ENCODE assay signal across 2 cellular contexts in genomic region chr7:29426587-29426986, GRCh38.
TF ChIP-seq lines count a peak whose summit lies in the region.

No MANE protein-coding gene starts in this region.

TF ChIP-seq in liver, 16 proteins besides CTCF, POLR2A, EP300 and RAD21 (continued from another document):
- no peak for TF ChIP-seq ZBTB33 (IDR thresholded peaks at IDR 0.05)
- no peak for TF ChIP-seq HNF4G (IDR thresholded peaks at IDR 0.05)

TF ChIP-seq in HepG2, 621 proteins besides CTCF, POLR2A, EP300 and RAD21 (continued from another document):
- no peak for TF ChIP-seq ZNF616 (CRISPR knock-in tag; IDR thresholded peaks at IDR 0.05; ENCODE audit: low read depth)
- no peak for TF ChIP-seq ARID5B (CRISPR knock-in tag; IDR thresholded peaks at IDR 0.05)
- TF ChIP-seq TRIM22 (IDR thresholded peaks at IDR 0.05): no peak
- TF ChIP-seq SOX13 (IDR thresholded peaks at IDR 0.05): no peak
- no peak for TF ChIP-seq SOX13 (CRISPR knock-in tag; conservative IDR thresholded peaks at IDR 0.05 in 1 of 2, IDR thresholded peaks at IDR 0.05 in 1 of 2)
- TF ChIP-seq HNRNPK (IDR thresholded peaks at IDR 0.05; ENCODE audit: low read depth, low read length, poor library complexity, severe bottlenecking): no peak
- no peak for TF ChIP-seq SP2 (CRISPR knock-in tag; IDR thresholded peaks at IDR 0.05)
